ENCODE assay signal across 19 cellular contexts in the genomic region with DNA sequence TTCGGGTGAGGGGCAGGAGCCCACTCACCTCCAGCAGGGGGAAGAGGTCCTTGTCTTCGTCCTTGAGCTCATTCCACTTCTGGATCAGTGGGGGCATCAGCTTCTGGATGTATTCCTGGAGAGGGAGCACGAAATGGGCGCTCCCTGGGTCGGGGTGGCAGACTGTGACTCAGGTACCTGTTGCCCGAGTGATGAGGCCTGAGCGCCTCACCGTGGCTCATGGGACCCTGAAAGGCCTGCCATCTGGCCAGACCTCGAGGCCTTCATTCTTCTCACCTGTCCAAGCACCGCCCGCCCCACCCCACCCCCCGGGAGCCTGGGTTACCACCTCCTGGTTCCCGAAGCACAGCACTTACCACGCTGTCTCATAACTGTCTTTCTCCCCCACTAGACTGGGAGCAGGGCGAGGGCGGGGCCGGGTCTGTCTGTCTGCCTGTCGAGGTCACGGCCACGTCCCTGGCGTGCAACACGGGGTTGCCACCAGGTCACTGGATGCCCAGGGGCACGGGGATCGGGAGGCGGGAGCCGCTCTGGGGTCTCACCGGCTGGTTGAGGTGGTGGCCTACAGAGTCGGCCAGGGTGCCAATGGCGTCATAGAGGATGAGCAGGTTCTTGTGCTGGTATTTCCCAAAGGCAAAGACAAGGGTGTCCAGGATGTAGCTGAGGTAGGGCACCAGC. TPM values are rescaled to one million over a fixed set of nuclear protein-coding genes. Genes with fewer than 3 reads are reported as not detected.
DNase-seq lines count a peak whose midpoint lies in the region; ATAC-seq and TF ChIP-seq lines count a peak whose summit lies in the region.
"Had no signal": no experiment of that assay in that cellular context is flagged by ENCODE, and none has a peak within 500 bp of the region (broad histone marks: within the 10 kb centered on the region; RNA-seq: fewer than 3 reads in every experiment).

No MANE protein-coding gene starts in this region.

- H3K4me3 Mint-ChIP-seq in activated naive CD8-positive, alpha-beta T cell: no peak overlapping the region
- H3K4me3 Mint-ChIP-seq in activated naive CD8-positive, alpha-beta T cell treated with anti-CD3 and anti-CD28 coated beads for 36 hours: no peak overlapping the region
- H3K4me3 Mint-ChIP-seq in endothelial cell (ENCODE audit: unreplicated experiment): peak overlapping the region; percentile 42
- no peak overlapping the region for H3K4me3 Mint-ChIP-seq in stimulated activated naive B cell treated with anti-CD40 and anti-IgM and Interleukin-4, amounts not matched to agents 10 μg/mL and 1 μg/mL and 100 μg/mL, for 72 hours
- H3K4me3 Mint-ChIP-seq: CD4-positive, alpha-beta T cell; H9; HFFc6 had no signal

- H3K36me3 Mint-ChIP-seq in activated naive CD8-positive, alpha-beta T cell: peaks cover 4% of the 10 kb centered on the region
- H3K36me3 Mint-ChIP-seq in activated naive CD8-positive, alpha-beta T cell treated with anti-CD3 and anti-CD28 coated beads for 36 hours: peaks cover 34% of the 10 kb centered on the region
- peaks cover 37% of the 10 kb centered on the region for H3K36me3 Mint-ChIP-seq in endothelial cell (ENCODE audit: low read depth, unreplicated experiment)
- H3K36me3 Mint-ChIP-seq in stimulated activated naive B cell treated with anti-CD40 and anti-IgM and Interleukin-4, amounts not matched to agents 10 μg/mL and 1 μg/mL and 100 μg/mL, for 72 hours: peaks cover 42 to 49% of the 10 kb centered on the region in 2 donors

- ATAC-seq in stimulated activated naive B cell treated with anti-CD40 and anti-IgM and Interleukin-4, amounts not matched to agents 10 μg/mL and 1 μg/mL and 100 μg/mL, for 72 hours (replicated peaks): no peak
- ATAC-seq in HG02642 (IDR thresholded peaks at IDR 0.05; ENCODE audit: poor library complexity, unreplicated experiment): no peak

- H3K9me3 Mint-ChIP-seq in activated naive CD8-positive, alpha-beta T cell (ENCODE audit: low read depth): no peaks in the 10 kb centered on the region
- H3K9me3 Mint-ChIP-seq in activated naive CD8-positive, alpha-beta T cell treated with anti-CD3 and anti-CD28 coated beads for 36 hours: no peaks in the 10 kb centered on the region
- no peaks in the 10 kb centered on the region for H3K9me3 Mint-ChIP-seq in endothelial cell (ENCODE audit: unreplicated experiment)
- H3K9me3 Mint-ChIP-seq in stimulated activated naive B cell treated with anti-CD40 and anti-IgM and Interleukin-4, amounts not matched to agents 10 μg/mL and 1 μg/mL and 100 μg/mL, for 72 hours: no peaks in the 10 kb centered on the region
- H3K9me3 Mint-ChIP-seq: CD4-positive, alpha-beta T cell; H9; HFFc6 had no signal

- no peak for DNase-seq in activated naive CD8-positive, alpha-beta T cell treated with anti-CD3 and anti-CD28 coated beads for 36 hours
- DNase-seq in RWPE1 (ENCODE audit: low spot score): no peak
- no peak for DNase-seq in endothelial cell (ENCODE audit: low spot score)
- DNase-seq in stimulated activated naive B cell treated with anti-CD40 and anti-IgM and Interleukin-4, amounts not matched to agents 10 μg/mL and 1 μg/mL and 100 μg/mL, for 72 hours: no peak
- DNase-seq in activated naive CD4-positive, alpha-beta T cell (lab: John Stamatoyannopoulos, UW): no peak
- no peak for DNase-seq in NCI-H187 treated with DMSO at 0.1 percent for 48 hours (lab: John Stamatoyannopoulos, UW)
- DNase-seq: ACHN; C1 segment of cervical spinal cord; Calu3; CD4-positive, alpha-beta T cell; DMS 273 treated with DMSO at 0.1 percent for 48 hours; GM23248; H9; HFFc6 had no signal

- no peaks in the 10 kb centered on the region for H3K4me1 Mint-ChIP-seq in activated naive CD8-positive, alpha-beta T cell (ENCODE audit: low read depth)
- no peaks in the 10 kb centered on the region for H3K4me1 Mint-ChIP-seq in activated naive CD8-positive, alpha-beta T cell treated with anti-CD3 and anti-CD28 coated beads for 36 hours
- no peaks in the 10 kb centered on the region for H3K4me1 Mint-ChIP-seq in endothelial cell (ENCODE audit: unreplicated experiment)
- peaks cover 0 to 2% of the 10 kb centered on the region in 2 donors for H3K4me1 Mint-ChIP-seq in stimulated activated naive B cell treated with anti-CD40 and anti-IgM and Interleukin-4, amounts not matched to agents 10 μg/mL and 1 μg/mL and 100 μg/mL, for 72 hours

- POLR2A ChIA-PET in RWPE1 (lab: Yijun Ruan, JAX; ENCODE audit: low non-redundant PET): no interaction called here

- no peaks in the 10 kb centered on the region for H3K27me3 Mint-ChIP-seq in activated naive CD8-positive, alpha-beta T cell
- H3K27me3 Mint-ChIP-seq in activated naive CD8-positive, alpha-beta T cell treated with anti-CD3 and anti-CD28 coated beads for 36 hours: no peaks in the 10 kb centered on the region
- peaks cover 14% of the 10 kb centered on the region for H3K27me3 Mint-ChIP-seq in endothelial cell (ENCODE audit: unreplicated experiment)
- H3K27me3 Mint-ChIP-seq in stimulated activated naive B cell treated with anti-CD40 and anti-IgM and Interleukin-4, amounts not matched to agents 10 μg/mL and 1 μg/mL and 100 μg/mL, for 72 hours: no peaks in the 10 kb centered on the region
- H3K27me3 Mint-ChIP-seq: CD4-positive, alpha-beta T cell had no signal

- CTCF ChIA-PET in RWPE1 (lab: Yijun Ruan, JAX): interaction anchor here (0.6 to 1.5 kb wide), 2 partner anchors 90 to 935 kb away, joined by 3 to 5 read pairs; no protein-coding TSS in a partner anchor

- H3K27ac Mint-ChIP-seq in activated naive CD8-positive, alpha-beta T cell: peak overlapping the region; percentile 50
- H3K27ac Mint-ChIP-seq in activated naive CD8-positive, alpha-beta T cell treated with anti-CD3 and anti-CD28 coated beads for 36 hours: no peak overlapping the region
- H3K27ac Mint-ChIP-seq in endothelial cell (ENCODE audit: unreplicated experiment): no peak overlapping the region
- peak overlapping the region; percentile 33 for H3K27ac Mint-ChIP-seq in stimulated activated naive B cell treated with anti-CD40 and anti-IgM and Interleukin-4, amounts not matched to agents 10 μg/mL and 1 μg/mL and 100 μg/mL, for 72 hours
- H3K27ac Mint-ChIP-seq: CD4-positive, alpha-beta T cell; HFFc6 had no signal

- TF ChIP-seq CTCF in RWPE1 (conservative IDR thresholded peaks at IDR 0.05; ENCODE audit: low read depth) (no peak), endothelial cell (IDR thresholded peaks at IDR 0.05; ENCODE audit: unreplicated experiment) (no peak)

- peak overlapping the region; percentile 26 for H3K27ac ChIP-seq in RWPE1
- H3K27ac ChIP-seq: GM23248, HL-60 had no signal

RNA-seq across cellular contexts. Expression of a gene that starts 9.4 kb away (rescaled TPM):
- 10 to 100 TPM; 13.1 to 13.4 TPM for total RNA-seq in activated naive CD8-positive, alpha-beta T cell treated with anti-CD3 and anti-CD28 coated beads for 36 hours
- 8.0 TPM for total RNA-seq in endothelial cell (ENCODE audit: unreplicated experiment)

RNA-seq across cellular contexts. Expression of a gene that starts 17.9 kb away (rescaled TPM):
- 100 to 1,000 TPM; 125 to 134 TPM for total RNA-seq in activated naive CD8-positive, alpha-beta T cell treated with anti-CD3 and anti-CD28 coated beads for 36 hours
- total RNA-seq in endothelial cell (ENCODE audit: unreplicated experiment): 68.1 TPM

RNA-seq across cellular contexts. Expression of a gene that starts 18.0 kb away (rescaled TPM):
- total RNA-seq in activated naive CD8-positive, alpha-beta T cell treated with anti-CD3 and anti-CD28 coated beads for 36 hours: not detected
- total RNA-seq in endothelial cell (ENCODE audit: unreplicated experiment): not detected
- total RNA-seq: A172; Calu3; CD4-positive, alpha-beta T cell; Daoy; GM23248; H9; HFFc6 had no signal

RNA-seq across cellular contexts. Expression of a gene that starts 24.1 kb away (rescaled TPM):
- 10 to 100 TPM; 92.9 to 99.9 TPM for total RNA-seq in activated naive CD8-positive, alpha-beta T cell treated with anti-CD3 and anti-CD28 coated beads for 36 hours
- total RNA-seq in endothelial cell (ENCODE audit: unreplicated experiment): 55.3 TPM

RNA-seq across cellular contexts. Expression of a gene that starts 28.7 kb away (rescaled TPM):
- total RNA-seq in activated naive CD8-positive, alpha-beta T cell treated with anti-CD3 and anti-CD28 coated beads for 36 hours: 100 to 1,000 TPM; 223 to 230 TPM
- 176 TPM for total RNA-seq in endothelial cell (ENCODE audit: unreplicated experiment)

Comparison
In these comparisons a context has a peak if more than half of its experiments do, and no peak if none do; other contexts are left out.
1. H3K27ac Mint-ChIP-seq: peak in activated naive CD8-positive, alpha-beta T cell (single experiment) and stimulated activated naive B cell treated with anti-CD40 and anti-IgM and Interleukin-4, amounts not matched to agents 10 μg/mL and 1 μg/mL and 100 μg/mL, for 72 hours (single experiment); none in activated naive CD8-positive, alpha-beta T cell treated with anti-CD3 and anti-CD28 coated beads for 36 hours (single experiment) and endothelial cell (single experiment).